24 cellular contexts compared by ENCODE assay signal in genomic region chrX:19640063-19640462, GRCh38.
"Had no signal": no experiment of that assay in that cellular context is flagged by ENCODE, and none has a peak within 500 bp of the region (broad histone marks: within the 10 kb centered on the region; RNA-seq: fewer than 3 reads in every experiment).

No MANE protein-coding gene starts in this region.

- H3K9me3 Mint-ChIP-seq: activated B cell treated with CpG ODN at 0.5 μM for 24 hours; activated CD4-positive, alpha-beta T cell treated with anti-CD3 and anti-CD28 coated beads, Interleukin-2, amount 10 ng/mL, durations not matched to agents 24 days and 14 days; activated naive CD4-positive, alpha-beta T cell treated with anti-CD3 and anti-CD28 coated beads, Interleukin-2, amount 50 U/mL, for 24 hours; activated T-cell treated with anti-CD3 and anti-CD28 coated beads, Interleukin-2, amount 50 U/mL, for 24 hours; activated T-helper 1 cell treated with anti-CD3 and anti-CD28 coated beads, Interleukin-12 subunit alpha, Interleukin-12 subunit beta, Interleukin-2, Interleukin-4 antibody, amounts not matched to agents 30 ng/mL and 10 ng/mL and 1 ng/mL, durations not matched to agents 14 hours and 24 hours and 36 hours had no signal

- H3K4me3 ChIP-seq: breast epithelium, SK-N-MC had no signal

- DNase-seq: activated B cell treated with CpG ODN at 0.5 μM for 24 hours; activated CD4-positive, alpha-beta T cell treated with anti-CD3 and anti-CD28 coated beads for 1 hour; activated CD4-positive, alpha-beta T cell treated with anti-CD3 and anti-CD28 coated beads, Interleukin-2, amount 10 ng/mL, durations not matched to agents 24 days and 14 days; activated CD4-positive, alpha-beta T cell treated with anti-CD3 and anti-CD28 coated beads, Interleukin-2, amount 50 U/mL, for 48 hours; activated CD8-positive, alpha-beta memory T cell treated with anti-CD3 and anti-CD28 coated beads, Interleukin-2, amount 10 ng/mL, durations not matched to agents 7 days and 5 days; activated effector memory CD4-positive, alpha-beta T cell treated with Interleukin-2 at 50 U/mL for 16 hours; activated naive CD4-positive, alpha-beta T cell; activated T-cell treated with anti-CD3 and anti-CD28 coated beads, Interleukin-2, amount 50 U/mL, for 24 hours; aorta; caudate nucleus; MM.1S; NCI-H1105; NCI-H1436; NCI-H187; NCI-H2081; NCI-H446; NCI-H524; SW 1271 had no signal

- H3K4me3 Mint-ChIP-seq: activated B cell treated with CpG ODN at 0.5 μM for 24 hours; activated CD4-positive, alpha-beta T cell treated with anti-CD3 and anti-CD28 coated beads, Interleukin-2, amount 10 ng/mL, durations not matched to agents 24 days and 14 days; activated CD8-positive, alpha-beta memory T cell treated with anti-CD3 and anti-CD28 coated beads, Interleukin-2, amount 10 ng/mL, durations not matched to agents 7 days and 5 days; activated naive CD4-positive, alpha-beta T cell treated with anti-CD3 and anti-CD28 coated beads, Interleukin-2, amount 50 U/mL, for 24 hours; activated T-cell treated with anti-CD3 and anti-CD28 coated beads, Interleukin-2, amount 50 U/mL, for 24 hours; activated T-helper 1 cell treated with anti-CD3 and anti-CD28 coated beads, Interleukin-12 subunit alpha, Interleukin-12 subunit beta, Interleukin-2, Interleukin-4 antibody, amounts not matched to agents 30 ng/mL and 10 ng/mL and 1 ng/mL, durations not matched to agents 14 hours and 24 hours and 36 hours had no signal

- H3K36me3 ChIP-seq: breast epithelium had no signal

- H3K4me1 ChIP-seq: breast epithelium had no signal

- FAIRE-seq: TTC549 had no signal

- ATAC-seq: activated CD8-positive, alpha-beta memory T cell treated with anti-CD3 and anti-CD28 coated beads, Interleukin-2, amount 10 ng/mL, durations not matched to agents 7 days and 5 days; Right ventricle myocardium inferior had no signal

- H3K27ac Mint-ChIP-seq: activated CD4-positive, alpha-beta T cell treated with anti-CD3 and anti-CD28 coated beads, Interleukin-2, amount 10 ng/mL, durations not matched to agents 24 days and 14 days; activated CD8-positive, alpha-beta memory T cell treated with anti-CD3 and anti-CD28 coated beads, Interleukin-2, amount 10 ng/mL, durations not matched to agents 7 days and 5 days; activated T-cell treated with anti-CD3 and anti-CD28 coated beads, Interleukin-2, amount 50 U/mL, for 24 hours; activated T-helper 1 cell treated with anti-CD3 and anti-CD28 coated beads, Interleukin-12 subunit alpha, Interleukin-12 subunit beta, Interleukin-2, Interleukin-4 antibody, amounts not matched to agents 30 ng/mL and 10 ng/mL and 1 ng/mL, durations not matched to agents 14 hours and 24 hours and 36 hours had no signal

- H3K9me3 ChIP-seq: breast epithelium had no signal

- H3K27ac ChIP-seq: breast epithelium, SK-N-MC had no signal
